Comparison of ENCODE assay signal across 10 cellular contexts in the genomic region with DNA sequence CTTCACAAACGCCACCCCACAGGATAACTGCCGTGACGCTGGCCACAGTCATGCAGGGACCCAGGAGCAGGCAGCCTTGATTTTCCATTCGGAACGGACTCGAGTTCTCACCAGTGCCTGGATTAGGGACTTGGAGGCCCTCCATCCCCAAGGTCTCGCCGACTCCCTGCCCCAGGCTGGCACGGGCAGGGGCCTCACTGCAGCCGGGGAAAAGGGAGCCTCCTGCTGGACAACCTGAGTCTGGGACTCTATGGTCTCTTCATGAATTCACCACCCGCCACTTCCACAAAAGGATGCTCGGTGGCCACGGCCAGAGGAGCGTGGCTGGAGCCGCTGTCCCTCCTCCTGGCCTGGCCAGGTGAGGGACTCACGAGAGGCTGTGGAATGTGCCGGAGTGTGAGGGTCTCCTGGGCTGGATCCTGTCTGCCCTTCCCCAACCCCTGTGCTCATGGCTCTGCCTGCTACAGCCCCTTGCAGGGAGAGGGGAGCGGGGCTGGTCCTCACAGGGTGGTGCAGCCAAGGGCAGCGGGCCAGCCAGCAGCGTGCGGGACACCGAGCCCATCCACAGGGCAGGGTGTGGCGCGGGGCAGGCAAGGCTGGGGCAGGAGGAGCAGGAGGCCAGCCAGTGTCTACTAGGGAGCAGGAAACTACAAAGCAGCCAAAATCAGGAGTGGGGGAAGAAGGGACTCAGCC. TPM values are rescaled to one million over a fixed set of nuclear protein-coding genes. Genes with fewer than 3 reads are reported as not detected.
DNase-seq lines count a peak whose midpoint lies in the region; ATAC-seq, FAIRE-seq and TF ChIP-seq lines count a peak whose summit lies in the region.
"Had no signal": no experiment of that assay in that cellular context is flagged by ENCODE, and none has a peak within 500 bp of the region (broad histone marks: within the 10 kb centered on the region; RNA-seq: fewer than 3 reads in every experiment).

No MANE protein-coding gene starts in this region.

- TF ChIP-seq CTCF in AG09309 (IDR thresholded peaks at IDR 0.05; ENCODE audit: control insufficient read depth, insufficient read depth, low read depth, low read length, missing control alignments) (peak; percentile 21), GM12873 (IDR thresholded peaks at IDR 0.05; ENCODE audit: insufficient read depth, low read depth, low read length, missing control alignments) (peak; percentile 52), fibroblast of mammary gland (conservative IDR thresholded peaks at IDR 0.05; ENCODE audit: control insufficient read depth, insufficient read depth, low read depth, low read length) (peak; percentile 11), testis (IDR thresholded peaks at IDR 0.05) (no peak)

- ATAC-seq in SK-N-SH treated with all-trans-retinoic acid at 6 μM for 48 hours = peak; percentile 19; the same call in 2 of the 3 replicates

- no peaks in the 10 kb centered on the region for H3K27me3 ChIP-seq in testis

- no peaks in the 10 kb centered on the region for H3K4me1 ChIP-seq in testis
- H3K4me1 ChIP-seq: transverse colon had no signal

- TF ChIP-seq POLR2A in testis (IDR thresholded peaks at IDR 0.05) (no peak), H54 (IDR thresholded peaks at IDR 0.05; ENCODE audit: low read depth, low read length) (no peak)

- no peak for FAIRE-seq in H54 (lab: Jason Lieb, UNC)

- 88 to 94% methylated on average over 15 to 24 of the region's 24 CpGs for WGBS in testis, 2 donors

- intact Hi-C loops in testis (cut with DNase I; ENCODE audit: low total_unique reads) = no loop called here

- no peaks in the 10 kb centered on the region for H3K9me3 ChIP-seq in testis
- H3K9me3 ChIP-seq: transverse colon had no signal

- H3K27ac ChIP-seq in testis = no peak overlapping the region
- H3K27ac ChIP-seq: transverse colon had no signal

- H3K4me3 ChIP-seq in AG09309 (ENCODE audit: control insufficient read depth, low read depth, low read length) (no peak overlapping the region), fibroblast of mammary gland (ENCODE audit: control insufficient read depth, low read depth, low read length) (no peak overlapping the region), testis (no peak overlapping the region)
- H3K4me3 ChIP-seq: transverse colon had no signal

- DNase-seq in AG09309 (ENCODE audit: low read depth) (no peak), fibroblast of mammary gland (ENCODE audit: low read depth) (no peak), AG08396 (ENCODE audit: low spot score) (no peak), testis (no peak), NCI-H748 treated with DMSO at 0.1 percent for 48 hours (lab: John Stamatoyannopoulos, UW) (no peak), H54 (ENCODE audit: insufficient read length, low spot score) (no peak)
- DNase-seq: nucleus accumbens, transverse colon had no signal

- H3K36me3 ChIP-seq in testis (ENCODE audit: low read depth, missing control alignments) = no peaks in the 10 kb centered on the region
- H3K36me3 ChIP-seq: transverse colon had no signal

TF ChIP-seq in SK-N-SH treated with all-trans-retinoic acid at 6 μM for 48 hours, 23 proteins besides CTCF, POLR2A, EP300 and RAD21:
- no peak for TF ChIP-seq RARB (CRISPR knock-in tag; IDR thresholded peaks at IDR 0.05)
- TF ChIP-seq, protein P1, sequence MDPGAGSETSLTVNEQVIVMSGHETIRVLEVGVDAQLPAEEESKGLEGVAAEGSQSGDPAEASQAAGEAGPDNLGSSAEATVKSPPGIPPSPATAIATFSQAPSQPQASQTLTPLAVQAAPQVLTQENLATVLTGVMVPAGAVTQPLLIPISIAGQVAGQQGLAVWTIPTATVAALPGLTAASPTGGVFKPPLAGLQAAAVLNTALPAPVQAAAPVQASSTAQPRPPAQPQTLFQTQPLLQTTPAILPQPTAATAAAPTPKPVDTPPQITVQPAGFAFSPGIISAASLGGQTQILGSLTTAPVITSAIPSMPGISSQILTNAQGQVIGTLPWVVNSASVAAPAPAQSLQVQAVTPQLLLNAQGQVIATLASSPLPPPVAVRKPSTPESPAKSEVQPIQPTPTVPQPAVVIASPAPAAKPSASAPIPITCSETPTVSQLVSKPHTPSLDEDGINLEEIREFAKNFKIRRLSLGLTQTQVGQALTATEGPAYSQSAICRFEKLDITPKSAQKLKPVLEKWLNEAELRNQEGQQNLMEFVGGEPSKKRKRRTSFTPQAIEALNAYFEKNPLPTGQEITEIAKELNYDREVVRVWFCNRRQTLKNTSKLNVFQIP (CRISPR knock-in tag; IDR thresholded peaks at IDR 0.05; ENCODE audit: borderline replicate concordance, low read depth) = no peak
- no peak for TF ChIP-seq SNAI2 (CRISPR knock-in tag; IDR thresholded peaks at IDR 0.05)
- no peak for TF ChIP-seq ZC3H10 (CRISPR knock-in tag; IDR thresholded peaks at IDR 0.05)
- no peak for TF ChIP-seq TOX (CRISPR knock-in tag; IDR thresholded peaks at IDR 0.05; ENCODE audit: borderline replicate concordance)

RNA-seq across cellular contexts. Expression of a gene that starts 42.3 kb away (rescaled TPM):
- not detected for total RNA-seq in testis
- polyA plus RNA-seq in testis (ENCODE audit: insufficient read depth, low read depth, low replicate concordance) = not detected
- total RNA-seq: transverse colon had no signal

RNA-seq across cellular contexts. Expression of a gene that starts 51.3 kb away (rescaled TPM):
- total RNA-seq in testis = not detected
- polyA plus RNA-seq in testis (ENCODE audit: insufficient read depth, low read depth, low replicate concordance) = not detected

Comparison
In these comparisons a context has a peak if more than half of its experiments do, and no peak if none do; other contexts are left out.
1. CTCF ChIP-seq: peak in AG09309 (single experiment), GM12873 (single experiment) and fibroblast of mammary gland (single experiment); none in testis (0 of 3).